Comparison of ENCODE assay signal across 7 cellular contexts in genomic region chr3:172021859-172022258, GRCh38.
"Had no signal": no experiment of that assay in that cellular context is flagged by ENCODE, and none has a peak within 500 bp of the region (broad histone marks: within the 10 kb centered on the region; RNA-seq: fewer than 3 reads in every experiment).

No MANE protein-coding gene starts in this region.

- FAIRE-seq: HepG2, HTR-8/SVneo had no signal

- ATAC-seq: HepG2 had no signal

- H3K4me2 ChIP-seq: KMS-11 had no signal

- H3K9ac ChIP-seq: KMS-11 had no signal

- DNase-seq: IMR-90, KBM-7, KG1 had no signal

- H3K27ac ChIP-seq: HL-60, KMS-11 had no signal
